In the genomic region with DNA sequence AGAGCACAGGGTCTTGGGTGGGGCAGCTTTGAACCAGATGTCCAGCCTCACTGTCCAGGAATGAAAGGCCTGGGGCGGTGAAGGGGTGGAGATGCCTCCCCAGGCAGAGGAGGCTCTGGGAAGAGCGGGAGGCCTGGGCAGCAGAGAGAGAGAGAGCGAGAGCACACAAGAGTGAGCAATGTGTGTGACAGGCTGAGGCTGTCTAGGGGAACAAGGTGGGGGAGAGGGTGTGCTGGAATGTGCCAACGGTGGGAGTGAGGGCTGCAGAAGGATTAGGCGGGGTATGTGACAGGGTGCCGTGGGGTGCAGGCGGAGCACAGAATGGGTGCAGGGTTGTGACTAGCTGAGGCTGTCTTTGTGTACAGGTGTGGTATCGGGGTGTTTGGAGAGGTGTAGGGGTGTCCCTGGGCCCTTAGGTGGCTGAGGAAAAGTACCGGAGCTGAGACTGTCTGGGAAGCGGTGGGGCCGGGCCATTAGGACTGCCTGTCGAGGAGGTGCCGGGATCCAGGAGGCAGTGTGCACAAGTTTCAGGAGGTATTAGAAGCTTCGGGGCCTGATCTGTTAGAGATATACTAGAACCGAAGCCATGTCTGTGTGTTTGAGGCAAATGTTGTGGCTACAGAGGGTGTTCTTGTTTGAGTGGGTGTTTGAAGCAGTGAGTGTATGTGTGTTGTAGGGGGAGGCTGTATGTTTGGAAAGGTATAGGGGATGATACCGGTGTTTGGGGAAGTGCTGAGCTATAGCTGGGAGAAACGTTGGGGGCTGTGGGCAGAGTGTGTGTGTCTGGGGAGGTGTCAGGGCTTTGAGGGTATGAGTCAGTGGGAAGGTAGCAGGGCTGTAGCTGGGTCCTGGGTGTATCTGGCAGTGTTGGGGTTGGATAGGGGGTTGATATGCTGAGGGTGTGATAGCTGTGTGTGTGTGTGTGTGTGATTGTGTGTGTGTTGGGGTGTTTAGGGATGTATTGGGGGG, we compare ENCODE assay signal across 8 cellular contexts. TPM values are rescaled to one million over a fixed set of nuclear protein-coding genes. Genes with fewer than 3 reads are reported as not detected.
DNase-seq lines count a peak whose midpoint lies in the region; ATAC-seq and TF ChIP-seq lines count a peak whose summit lies in the region.

No MANE protein-coding gene starts in this region.

- DNase-seq in ELR (ENCODE audit: low read depth) (peak; percentile 71), NT2/D1 (ENCODE audit: low read depth, low spot score) (no peak), epidermal melanocyte (ENCODE audit: insufficient read length, low spot score) (peak; percentile 57), osteoblast (ENCODE audit: insufficient read length, low spot score, missing footprints) (peak; percentile 91), GF-D8 (lab: John Stamatoyannopoulos, UW) (no peak)

- no peaks in the 10 kb centered on the region for H3K27me3 ChIP-seq in NT2/D1 (ENCODE audit: insufficient read depth, insufficient read length)
- no peaks in the 10 kb centered on the region for H3K27me3 ChIP-seq in osteoblast (ENCODE audit: insufficient read depth, low read length)

- H3K36me3 ChIP-seq in NT2/D1 (ENCODE audit: insufficient read depth, insufficient read length, low read length), result peaks cover 30% of the 10 kb centered on the region
- H3K36me3 ChIP-seq in osteoblast (ENCODE audit: insufficient read depth, low read length), result no peaks in the 10 kb centered on the region

- H3K4me3 ChIP-seq in NT2/D1 (ENCODE audit: insufficient read length, low read depth) (no peak overlapping the region), osteoblast (ENCODE audit: insufficient read depth, low read length) (no peak overlapping the region)

- H3K4me1 ChIP-seq in NT2/D1 (ENCODE audit: insufficient read depth, insufficient read length) (peaks cover 90% of the 10 kb centered on the region), osteoblast (ENCODE audit: insufficient read depth, low read length) (peaks cover 62% of the 10 kb centered on the region)

- H4K20me1 ChIP-seq in osteoblast (ENCODE audit: insufficient read depth, low read length), result peaks cover 99% of the 10 kb centered on the region

- peaks cover 100% of the 10 kb centered on the region for H3K79me2 ChIP-seq in osteoblast (ENCODE audit: insufficient read depth, low read length)

- peak overlapping the region; percentile 82 for H3K9ac ChIP-seq in NT2/D1 (ENCODE audit: insufficient read length, low read depth)

- no peak overlapping the region for H3K4me2 ChIP-seq in osteoblast (ENCODE audit: insufficient read depth, low read length)

- no peaks in the 10 kb centered on the region for H3K9me3 ChIP-seq in NT2/D1 (ENCODE audit: insufficient read depth, low read length)
- no peaks in the 10 kb centered on the region for H3K9me3 ChIP-seq in osteoblast (ENCODE audit: low read depth, low read length)

- no peak for TF ChIP-seq CTCF in osteoblast (IDR thresholded peaks at IDR 0.05; ENCODE audit: extremely low read depth, low read depth, low read length)

- ATAC-seq in HG03095 (IDR thresholded peaks at IDR 0.05; ENCODE audit: unreplicated experiment) (no peak), GM19035 (IDR thresholded peaks at IDR 0.05; ENCODE audit: unreplicated experiment) (no peak), GM18511 (IDR thresholded peaks at IDR 0.05; ENCODE audit: unreplicated experiment) (no peak)

- no peak overlapping the region for H3K27ac ChIP-seq in osteoblast (ENCODE audit: low read depth, low read length)

- no peak overlapping the region for H2AFZ ChIP-seq in osteoblast (ENCODE audit: low read length)

RNA-seq across cellular contexts. Expression of gene AHDC1, which starts 9.1 kb away (rescaled TPM):
- 11.2 and 13.3 TPM in 2 replicates for total RNA-seq in osteoblast

RNA-seq across cellular contexts. Expression of gene FGR, which starts 40.2 kb away (rescaled TPM):
- 0.29 and 0.36 TPM in 2 replicates for total RNA-seq in osteoblast

Comparison
In these comparisons a context has a peak if more than half of its experiments do, and no peak if none do; other contexts are left out.
1. DNase-seq: peak in ELR (single experiment), epidermal melanocyte (single experiment) and osteoblast (single experiment); none in NT2/D1 (single experiment) and GF-D8 (single experiment).